In the genomic region with DNA sequence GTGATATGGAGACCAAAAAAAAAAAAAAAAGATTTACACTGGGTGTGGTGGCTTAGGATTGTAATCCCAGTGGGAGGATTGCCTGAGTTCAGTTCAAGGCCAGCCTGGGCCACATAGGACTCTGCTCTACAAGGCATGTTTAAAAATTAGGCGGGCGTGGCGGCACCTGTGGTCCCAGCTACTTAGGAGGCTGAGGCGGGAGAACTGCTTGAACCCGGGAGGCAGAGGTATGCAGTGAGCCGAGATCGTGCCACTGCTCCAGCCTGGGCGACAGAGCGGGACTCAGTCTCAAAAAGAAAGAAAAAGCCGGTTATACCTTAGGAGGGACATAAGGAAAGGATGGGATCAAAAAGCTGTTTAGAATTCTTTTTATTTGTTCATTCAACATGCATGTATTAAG, we compare ENCODE assay signal across 9 cellular contexts. TPM values are rescaled to one million over a fixed set of nuclear protein-coding genes. Genes with fewer than 3 reads are reported as not detected.
A peak's percentile ranks its signal among the peaks of the same experiment; 100 is the strongest.
DNase-seq lines count a peak whose midpoint lies in the region; ATAC-seq, FAIRE-seq and TF ChIP-seq lines count a peak whose summit lies in the region.
"Had no signal": no experiment of that assay in that cellular context is flagged by ENCODE, and none has a peak within 500 bp of the region (broad histone marks: within the 10 kb centered on the region; RNA-seq: fewer than 3 reads in every experiment).

No MANE protein-coding gene starts in this region.

- H3K27me3 Mint-ChIP-seq in T-cell: no peaks in the 10 kb centered on the region

- no peaks in the 10 kb centered on the region for H3K27me3 ChIP-seq in small intestine (ENCODE audit: control insufficient read depth in 2 of 2, insufficient read depth in 2 of 2, low read length in 2 of 2)

- no peaks in the 10 kb centered on the region for H3K9me3 ChIP-seq in small intestine (ENCODE audit: control insufficient read depth, low read depth)
- H3K9me3 ChIP-seq: HAP-1 had no signal

- 57 to 68% (median 62%) methylated on average over 10 of the region's 10 CpGs for WGBS in small intestine, 3 donors

- no peak for TF ChIP-seq CTCF in GM12875 (IDR thresholded peaks at IDR 0.05; ENCODE audit: borderline replicate concordance, insufficient read depth, low read depth, low read length)
- no peak for TF ChIP-seq CTCF in foreskin fibroblast (IDR thresholded peaks at IDR 0.05; ENCODE audit: low read depth, low read length)

- H3K36me3 Mint-ChIP-seq in T-cell: peaks cover 3% of the 10 kb centered on the region

- H3K27ac Mint-ChIP-seq in T-cell: peak overlapping the region in 1 of 2 donors; percentile 64

- no peak for ATAC-seq in T-cell (replicated peaks in 1 of 4)
- ATAC-seq in GM21526 (IDR thresholded peaks at IDR 0.05; ENCODE audit: low FRiP score, unreplicated experiment): no peak
- no peak for ATAC-seq in GM21447 (IDR thresholded peaks at IDR 0.05; ENCODE audit: unreplicated experiment)

- CTCF ChIA-PET in T-cell (lab: Charles Lee): interaction anchor here (0.6 to 1.4 kb wide), 3 partner anchors 10 to 13 kb away, joined by 3 read pairs; no protein-coding TSS in a partner anchor

- no peak overlapping the region for H3K27ac ChIP-seq in small intestine (ENCODE audit: low read depth in 1 of 2, low read length in 1 of 2)

- H3K4me3 Mint-ChIP-seq in T-cell: peak overlapping the region; percentile 77 to 80 (median 79)

- H3K4me1 Mint-ChIP-seq in T-cell: peaks cover 6 to 17% (median 17%) of the 10 kb centered on the region in 3 donors

- peaks cover 0 to 3% of the 10 kb centered on the region in 2 donors for H3K36me3 ChIP-seq in small intestine (ENCODE audit: control insufficient read depth in 2 of 2, insufficient read depth in 2 of 2, low read length in 2 of 2)

- DNase-seq in T-cell (no peak), foreskin fibroblast (no peak), small intestine (peak; percentile 21), GM19238 (ENCODE audit: insufficient read length, low spot score) (no peak), pons (ENCODE audit: low spot score) (no peak)

- H3K4me3 ChIP-seq in GM12875 (ENCODE audit: low read depth, low read length): peak overlapping the region; percentile 53
- peak overlapping the region; percentile 50 to 61 for H3K4me3 ChIP-seq in foreskin fibroblast (ENCODE audit: low read depth in 1 of 2, low read length in 2 of 2)
- H3K4me3 ChIP-seq in small intestine (ENCODE audit: low read depth in 1 of 2, low read length in 2 of 2): no peak overlapping the region
- H3K4me3 ChIP-seq: HAP-1 had no signal

- POLR2A ChIA-PET in T-cell (lab: Charles Lee): interaction anchor here (0.5 to 0.8 kb wide), 3 partner anchors 27 to 197 kb away, joined by 3 to 12 read pairs (median 6); no protein-coding TSS in a partner anchor

- FAIRE-seq in small intestine (lab: Jason Lieb, UNC): no peak

- peaks cover 0 to 7% of the 10 kb centered on the region in 2 donors for H3K4me1 ChIP-seq in small intestine (ENCODE audit: control insufficient read depth in 2 of 2, insufficient read depth in 1 of 2, low read depth in 1 of 2, low read length in 1 of 2)
- H3K4me1 ChIP-seq: HAP-1 had no signal

- H3K9me3 Mint-ChIP-seq in T-cell: no peaks in the 10 kb centered on the region

RNA-seq across cellular contexts. Expression of a gene that starts 0.7 kb away (rescaled TPM):
- total RNA-seq in T-cell: 10 to 100 TPM in 2 of 5 donors, 1 to 10 TPM in 3; 2.2 to 13.3 (median 3.0) TPM
- polyA plus RNA-seq in small intestine: under 1 TPM in 1 of 3 donors, not detected in 2; 0.06 TPM

RNA-seq across cellular contexts. Expression of a gene that starts 58.3 kb away (rescaled TPM):
- total RNA-seq in T-cell: 100 to 1,000 TPM; 182 to 233 (median 190) TPM
- polyA plus RNA-seq in small intestine: 10 to 100 TPM; 80.4 to 93.7 (median 88.4) TPM

Comparison
In these comparisons a context has a peak if more than half of its experiments do, and no peak if none do; other contexts are left out.
1. H3K4me3 ChIP-seq: peak in GM12875 (single experiment) and foreskin fibroblast (2 of 2); none in small intestine (0 of 2).